9 cellular contexts compared by ENCODE assay signal in genomic region chr2:37829202-37829601, GRCh38.
DNase-seq lines count a peak whose midpoint lies in the region; ATAC-seq and TF ChIP-seq lines count a peak whose summit lies in the region.
"Had no signal": no experiment of that assay in that cellular context is flagged by ENCODE, and none has a peak within 500 bp of the region (broad histone marks: within the 10 kb centered on the region; RNA-seq: fewer than 3 reads in every experiment).

No MANE protein-coding gene starts in this region.

- H3K27me3 ChIP-seq in adrenal gland = no peaks in the 10 kb centered on the region

- H3K36me3 ChIP-seq in adrenal gland (replicated peaks in 1 of 2) = no peaks in the 10 kb centered on the region

- H3K27me3 Mint-ChIP-seq in natural killer cell (ENCODE audit: low read depth in 2 of 2) = no peaks in the 10 kb centered on the region
- H3K27me3 Mint-ChIP-seq in natural killer cell treated with Interleukin-12 subunit alpha and Interleukin-12 subunit beta and Interleukin-15 and Interleukin-18, amount 100 ng/mL, for 72 hours = no peaks in the 10 kb centered on the region

- DNase-seq in natural killer cell (no peak), adrenal gland (peak in 6 of 7 donors; percentile 17 to 74 (median 49)), iPS-NIHi11 (ENCODE audit: low spot score) (peak; percentile 22)
- no peak for DNase-seq in natural killer cell treated with Interleukin-12 subunit alpha and Interleukin-12 subunit beta and Interleukin-15 and Interleukin-18, amount 100 ng/mL, for 72 hours (ENCODE audit: low spot score)
- no peak for DNase-seq in activated naive CD4-positive, alpha-beta T cell treated with anti-CD3 and anti-CD28 coated beads, Interleukin-2, amount 50 U/mL, for 72 hours (ENCODE audit: low spot score in 2 of 2)
- DNase-seq in activated effector memory CD4-positive, alpha-beta T cell treated with anti-CD3 and anti-CD28 coated beads, Interleukin-2, amount 50 U/mL, for 16 hours = no peak
- DNase-seq: DND-41 had no signal

- ATAC-seq in natural killer cell = peak; percentile 18 to 48 (median 40)
- ATAC-seq in natural killer cell treated with Interleukin-12 subunit alpha and Interleukin-12 subunit beta and Interleukin-15 and Interleukin-18, amount 100 ng/mL, for 72 hours = no peak
- no peak for ATAC-seq in GM18520 (IDR thresholded peaks at IDR 0.05; ENCODE audit: unreplicated experiment)
- ATAC-seq in GM18858 (IDR thresholded peaks at IDR 0.05; ENCODE audit: unreplicated experiment) = no peak
- ATAC-seq in activated naive CD4-positive, alpha-beta T cell treated with anti-CD3 and anti-CD28 coated beads, Interleukin-2, amount 50 U/mL, for 72 hours = no peak

- H3K4me1 ChIP-seq in adrenal gland (replicated peaks in 1 of 2) = peaks cover 3 to 8% of the 10 kb centered on the region in 2 donors

- H3K27ac Mint-ChIP-seq in natural killer cell = peak overlapping the region in 1 of 2 donors; percentile 45
- H3K27ac Mint-ChIP-seq in natural killer cell treated with Interleukin-12 subunit alpha and Interleukin-12 subunit beta and Interleukin-15 and Interleukin-18, amount 100 ng/mL, for 72 hours = peak overlapping the region in 1 of 2 donors; percentile 38
- H3K27ac Mint-ChIP-seq in activated naive CD4-positive, alpha-beta T cell treated with anti-CD3 and anti-CD28 coated beads, Interleukin-2, amount 50 U/mL, for 72 hours = no peak overlapping the region

- TF ChIP-seq CTCF in natural killer cell (IDR thresholded peaks at IDR 0.05) (no peak), adrenal gland (IDR thresholded peaks at IDR 0.05) (no peak)

- H3K4me3 ChIP-seq in adrenal gland = no peak overlapping the region

- intact Hi-C loops in natural killer cell (cut with micrococcal nuclease) (no loop called here), adrenal gland (cut with DNase I) (no loop called here)

- H3K4me1 Mint-ChIP-seq in natural killer cell = peaks cover 25 to 29% of the 10 kb centered on the region in 2 donors
- H3K4me1 Mint-ChIP-seq in natural killer cell treated with Interleukin-12 subunit alpha and Interleukin-12 subunit beta and Interleukin-15 and Interleukin-18, amount 100 ng/mL, for 72 hours (ENCODE audit: low read depth in 2 of 2) = peaks cover 17 to 18% of the 10 kb centered on the region in 2 donors

- H3K36me3 Mint-ChIP-seq in natural killer cell = no peaks in the 10 kb centered on the region
- no peaks in the 10 kb centered on the region for H3K36me3 Mint-ChIP-seq in natural killer cell treated with Interleukin-12 subunit alpha and Interleukin-12 subunit beta and Interleukin-15 and Interleukin-18, amount 100 ng/mL, for 72 hours
- no peaks in the 10 kb centered on the region for H3K36me3 Mint-ChIP-seq in activated naive CD4-positive, alpha-beta T cell treated with anti-CD3 and anti-CD28 coated beads, Interleukin-2, amount 50 U/mL, for 72 hours

- no peak for TF ChIP-seq POLR2A in adrenal gland (IDR thresholded peaks at IDR 0.05)

- H3K27ac ChIP-seq in adrenal gland = no peak overlapping the region

- WGBS in adrenal gland, 4 donors = 30 to 37% (median 34%) methylated on average over 3 of the region's 3 CpGs

- H3K9me3 ChIP-seq in adrenal gland (replicated peaks in 1 of 3) = no peaks in the 10 kb centered on the region

- H3K9me3 Mint-ChIP-seq in natural killer cell = no peaks in the 10 kb centered on the region
- H3K9me3 Mint-ChIP-seq in natural killer cell treated with Interleukin-12 subunit alpha and Interleukin-12 subunit beta and Interleukin-15 and Interleukin-18, amount 100 ng/mL, for 72 hours = no peaks in the 10 kb centered on the region
- H3K9me3 Mint-ChIP-seq in activated naive CD4-positive, alpha-beta T cell treated with anti-CD3 and anti-CD28 coated beads, Interleukin-2, amount 50 U/mL, for 72 hours = no peaks in the 10 kb centered on the region

- no peak overlapping the region for H3K4me3 Mint-ChIP-seq in natural killer cell
- no peak overlapping the region for H3K4me3 Mint-ChIP-seq in natural killer cell treated with Interleukin-12 subunit alpha and Interleukin-12 subunit beta and Interleukin-15 and Interleukin-18, amount 100 ng/mL, for 72 hours

Comparison
In these comparisons a context has a peak if more than half of its experiments do, and no peak if none do; other contexts are left out.
1. ATAC-seq: peak in natural killer cell (3 of 3); none in natural killer cell treated with Interleukin-12 subunit alpha and Interleukin-12 subunit beta and Interleukin-15 and Interleukin-18, amount 100 ng/mL, for 72 hours (0 of 2), GM18520 (single experiment), GM18858 (single experiment) and activated naive CD4-positive, alpha-beta T cell treated with anti-CD3 and anti-CD28 coated beads, Interleukin-2, amount 50 U/mL, for 72 hours (0 of 2).
2. DNase-seq: peak in adrenal gland (6 of 7) and iPS-NIHi11 (single experiment); none in natural killer cell (single experiment), natural killer cell treated with Interleukin-12 subunit alpha and Interleukin-12 subunit beta and Interleukin-15 and Interleukin-18, amount 100 ng/mL, for 72 hours (single experiment), activated naive CD4-positive, alpha-beta T cell treated with anti-CD3 and anti-CD28 coated beads, Interleukin-2, amount 50 U/mL, for 72 hours (0 of 2) and activated effector memory CD4-positive, alpha-beta T cell treated with anti-CD3 and anti-CD28 coated beads, Interleukin-2, amount 50 U/mL, for 16 hours (single experiment).